In the genomic region with DNA sequence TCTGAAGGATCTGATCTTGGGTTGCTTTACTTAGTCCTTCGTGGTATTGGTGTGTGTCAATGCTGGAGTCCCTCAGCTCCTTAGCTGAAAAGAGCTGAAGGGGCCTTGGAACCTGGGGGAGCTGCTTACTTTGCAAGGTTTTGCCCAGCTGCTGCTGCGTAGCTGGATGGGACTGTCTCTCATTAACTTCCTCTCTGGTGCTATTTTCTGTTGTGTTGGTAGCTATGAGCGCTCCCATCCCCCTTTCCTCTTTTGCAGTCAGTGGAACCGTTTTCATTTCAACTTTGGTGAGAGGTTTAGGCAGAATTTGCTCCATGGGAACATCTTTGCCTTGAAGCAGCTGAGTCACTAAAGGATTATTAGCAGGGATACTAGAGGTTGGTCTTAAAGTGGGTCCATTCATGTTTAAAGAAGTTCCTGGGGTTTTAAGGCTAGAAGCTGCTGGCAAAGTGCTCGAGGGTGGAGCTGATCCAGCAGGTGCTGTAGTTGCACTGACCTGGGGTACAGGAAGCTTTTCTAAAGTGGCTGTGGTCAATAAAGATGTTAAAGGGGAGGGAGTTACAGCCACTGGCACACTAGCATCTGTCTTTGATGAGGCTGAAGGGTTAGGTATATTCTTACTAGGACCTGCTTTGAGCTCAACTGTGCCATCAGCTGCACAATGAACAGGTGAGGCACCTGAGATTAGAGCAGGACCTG, we compare ENCODE assay signal across 12 cellular contexts.
DNase-seq lines count a peak whose midpoint lies in the region; ATAC-seq and TF ChIP-seq lines count a peak whose summit lies in the region.
"Had no signal": no experiment of that assay in that cellular context is flagged by ENCODE, and none has a peak within 500 bp of the region (broad histone marks: within the 10 kb centered on the region; RNA-seq: fewer than 3 reads in every experiment).

No MANE protein-coding gene starts in this region.

- H3K36me3 ChIP-seq in SK-N-MC (ENCODE audit: insufficient read depth, low read length) (peaks cover 30% of the 10 kb centered on the region), right lobe of liver (peaks cover 0 to 34% (median 0%) of the 10 kb centered on the region in 4 donors)
- H3K36me3 ChIP-seq: cardiac muscle cell had no signal

- intact Hi-C loops in right lobe of liver (cut with DNase I), result no loop called here

- 65% methylated on average over 3 of the region's 5 CpGs for WGBS in right lobe of liver (ENCODE audit: insufficient coverage, low coverage, low lambda C conversion rate, missing lambda C conversion rate)

- H3K27ac ChIP-seq in SK-N-MC, result peak overlapping the region; percentile 38; the same call in 1 of the 2 replicates
- no peak overlapping the region for H3K27ac ChIP-seq in right lobe of liver
- H3K27ac ChIP-seq in coronary artery, result no peak overlapping the region
- H3K27ac ChIP-seq: cardiac muscle cell had no signal

- ATAC-seq in HG02973 (IDR thresholded peaks at IDR 0.05; ENCODE audit: unreplicated experiment) (peak; percentile 45), right lobe of liver (peak in 3 of 4 donors; percentile 23 to 51 (median 27)), GM18517 (IDR thresholded peaks at IDR 0.05; ENCODE audit: unreplicated experiment) (no peak)

- peak; percentile 5 for DNase-seq in GDM1 (lab: John Stamatoyannopoulos, UW)
- DNase-seq in SK-N-MC (ENCODE audit: low read depth, low spot score), result no peak
- no peak for DNase-seq in right lobe of liver
- DNase-seq in activated effector memory CD4-positive, alpha-beta T cell treated with Interleukin-2 at 50 U/mL for 16 hours, result no peak
- DNase-seq in stimulated activated CD4-positive, alpha-beta T cell treated with anti-CD3 and anti-CD28 coated beads, Interleukin-4, amount 100 ng/mL, for 24 hours, result no peak
- DNase-seq in coronary artery (ENCODE audit: low spot score), result no peak
- DNase-seq: DMS153, NCI-H446 treated with DMSO at 0.1 percent for 48 hours, SK-N-SH had no signal

- H3K4me3 ChIP-seq in SK-N-MC (no peak overlapping the region), right lobe of liver (no peak overlapping the region), coronary artery (no peak overlapping the region)
- H3K4me3 ChIP-seq: cardiac muscle cell had no signal

- no peaks in the 10 kb centered on the region for H3K27me3 ChIP-seq in right lobe of liver
- H3K27me3 ChIP-seq: cardiac muscle cell had no signal

- no peaks in the 10 kb centered on the region for H3K9me3 ChIP-seq in SK-N-MC (ENCODE audit: low read depth, low read length)
- H3K9me3 ChIP-seq in right lobe of liver, result no peaks in the 10 kb centered on the region
- H3K9me3 ChIP-seq: SK-N-SH had no signal

- TF ChIP-seq POLR2A in right lobe of liver (IDR thresholded peaks at IDR 0.05), result no peak

- H3K4me1 ChIP-seq in right lobe of liver, result peaks cover 0 to 13% (median 3%) of the 10 kb centered on the region in 4 donors

- no peak overlapping the region for H3K9ac ChIP-seq in SK-N-MC (ENCODE audit: insufficient read length)
- H3K9ac ChIP-seq: SK-N-SH had no signal

- no peak for TF ChIP-seq CTCF in right lobe of liver (IDR thresholded peaks at IDR 0.05)
- no peak for TF ChIP-seq CTCF in coronary artery (IDR thresholded peaks at IDR 0.05)
